1 cellular context compared by ENCODE assay signal in genomic region chr22:31248965-31249940, GRCh38.
TF ChIP-seq lines count a peak whose summit lies in the region.

No MANE protein-coding gene starts in this region.

TF ChIP-seq in GM23338, 12 proteins besides CTCF, POLR2A, EP300 and RAD21 (continued from another document):
- no peak for TF ChIP-seq ZNF462 (CRISPR knock-in tag; IDR thresholded peaks at IDR 0.05)
- no peak for TF ChIP-seq ETS1 (IDR thresholded peaks at IDR 0.05)
- TF ChIP-seq JUNB (IDR thresholded peaks at IDR 0.05; ENCODE audit: unreplicated experiment) = no peak
- no peak for TF ChIP-seq CREB1 (CRISPR knock-in tag; IDR thresholded peaks at IDR 0.05; ENCODE audit: low read depth)
- no peak for TF ChIP-seq POLR2AphosphoS5 (IDR thresholded peaks at IDR 0.05; ENCODE audit: low read depth)
TF ChIP-seq in GM23338: peak in this region for 0.
